ENCODE assay signal across 8 cellular contexts in the genomic region with DNA sequence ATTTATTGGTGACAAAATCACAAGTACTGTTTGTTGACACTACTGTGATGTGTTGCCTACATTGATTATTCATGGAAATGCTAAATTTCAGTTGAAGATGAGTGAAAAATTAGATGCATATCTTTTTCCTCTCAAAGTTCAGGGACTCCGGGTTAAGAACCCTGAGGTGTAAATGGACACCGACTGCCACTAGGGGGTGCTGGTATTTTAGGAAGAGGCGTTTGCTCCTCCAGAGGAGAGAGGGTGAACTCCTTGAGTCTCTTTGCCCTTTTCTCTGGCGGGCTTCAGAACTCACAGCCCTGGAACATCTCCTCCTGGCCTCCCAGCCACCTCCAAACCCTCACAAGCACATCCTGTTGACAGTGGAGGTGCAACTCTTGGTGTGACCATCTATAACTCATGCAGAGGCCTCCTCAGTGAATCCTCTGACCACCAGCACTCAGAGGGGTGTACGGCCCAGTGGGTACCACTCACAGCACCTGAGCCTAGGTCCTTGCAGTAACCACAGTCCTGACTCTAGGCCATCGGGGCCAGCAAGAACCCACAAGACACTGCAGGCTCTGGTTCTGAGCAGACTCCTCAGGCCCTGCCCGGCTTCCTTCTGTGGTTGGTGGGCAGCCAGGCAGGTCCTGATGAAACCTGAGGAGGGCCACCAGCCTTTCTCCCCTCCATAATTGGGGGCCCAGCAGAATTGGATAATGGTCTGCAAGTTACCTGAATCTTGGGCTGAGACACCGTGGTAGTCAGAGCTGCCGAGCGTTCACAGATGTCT. TPM values are rescaled to one million over a fixed set of nuclear protein-coding genes. Genes with fewer than 3 reads are reported as not detected.
DNase-seq lines count a peak whose midpoint lies in the region; ATAC-seq and TF ChIP-seq lines count a peak whose summit lies in the region.

No MANE protein-coding gene starts in this region.

- H3K36me3 Mint-ChIP-seq in activated T-helper 17 cell treated with anti-CD3 and anti-CD28 coated beads, Interleukin-2, amount 50 U/mL, for 72 hours (ENCODE audit: low read depth), result no peaks in the 10 kb centered on the region

- no peaks in the 10 kb centered on the region for H3K9me2 ChIP-seq in GM23248 (ENCODE audit: insufficient read depth)

- no peaks in the 10 kb centered on the region for H3F3A ChIP-seq in GM23248 (ENCODE audit: insufficient read depth)

- H3K27me3 ChIP-seq in GM23248 (replicated peaks; ENCODE audit: insufficient read depth), result no peaks in the 10 kb centered on the region
- H3K27me3 ChIP-seq in upper lobe of right lung, result peaks cover 5% of the 10 kb centered on the region

- no peak overlapping the region for H3K9ac ChIP-seq in GM23248

- in situ Hi-C loops in GM23248 (cut with MboI), result loop anchor here (10.0 kb wide), 1 partner anchor 523 kb away; no protein-coding TSS in a partner anchor

- no peaks in the 10 kb centered on the region for H3K4me1 Mint-ChIP-seq in activated T-helper 17 cell treated with anti-CD3 and anti-CD28 coated beads, Interleukin-2, amount 50 U/mL, for 72 hours

- H3K4me2 ChIP-seq in GM23248 (ENCODE audit: unreplicated experiment), result no peak overlapping the region

- H3K27me3 Mint-ChIP-seq in activated T-helper 17 cell treated with anti-CD3 and anti-CD28 coated beads, Interleukin-2, amount 50 U/mL, for 72 hours, result no peaks in the 10 kb centered on the region

- no peaks in the 10 kb centered on the region for H3K4me1 ChIP-seq in GM23248 (ENCODE audit: insufficient read depth)
- no peaks in the 10 kb centered on the region for H3K4me1 ChIP-seq in upper lobe of right lung

- H4K20me1 ChIP-seq in GM23248 (ENCODE audit: insufficient read depth), result no peaks in the 10 kb centered on the region

- H3K27ac Mint-ChIP-seq in activated T-helper 17 cell treated with anti-CD3 and anti-CD28 coated beads, Interleukin-2, amount 50 U/mL, for 72 hours, result no peak overlapping the region

- DNase-seq in AG10803 (ENCODE audit: low read depth) (peak; percentile 70), GM23248 (peak; percentile 85), RKO (ENCODE audit: low spot score) (peak; percentile 45), foreskin melanocyte (peak; percentile 39), pons (ENCODE audit: low spot score) (peak; percentile 65), upper lobe of right lung (no peak)

- no peaks in the 10 kb centered on the region for H3K36me3 ChIP-seq in GM23248 (ENCODE audit: low read depth)
- no peaks in the 10 kb centered on the region for H3K36me3 ChIP-seq in upper lobe of right lung

- no peaks in the 10 kb centered on the region for H3K9me3 ChIP-seq in GM23248 (ENCODE audit: low read depth)
- no peaks in the 10 kb centered on the region for H3K9me3 ChIP-seq in upper lobe of right lung

- TF ChIP-seq CTCF in AG10803 (conservative IDR thresholded peaks at IDR 0.05; ENCODE audit: low read length) (peak; percentile 92), upper lobe of right lung (IDR thresholded peaks at IDR 0.05) (peak; percentile 82)

- intact Hi-C loops in upper lobe of right lung (cut with DNase I), result loop anchor here (10.0 kb wide), 1 partner anchor 533 kb away; no protein-coding TSS in a partner anchor

- no peaks in the 10 kb centered on the region for H3K9me3 Mint-ChIP-seq in activated T-helper 17 cell treated with anti-CD3 and anti-CD28 coated beads, Interleukin-2, amount 50 U/mL, for 72 hours

- 44 to 51% methylated on average over 10 of the region's 10 CpGs for WGBS in GM23248 (ENCODE audit: low coverage in 1 of 2, low lambda C conversion rate in 2 of 2, missing lambda C conversion rate in 2 of 2), 2 experiments

- H3K4me3 ChIP-seq in AG10803 (ENCODE audit: low read length) (no peak overlapping the region), GM23248 (no peak overlapping the region), upper lobe of right lung (no peak overlapping the region)

- H3K4me3 Mint-ChIP-seq in activated T-helper 17 cell treated with anti-CD3 and anti-CD28 coated beads, Interleukin-2, amount 50 U/mL, for 72 hours, result no peak overlapping the region

- peak; percentile 63 for ATAC-seq in activated T-helper 17 cell treated with anti-CD3 and anti-CD28 coated beads, Interleukin-2, amount 50 U/mL, for 72 hours (replicated peaks)
- ATAC-seq in upper lobe of right lung, result peak; percentile 83
- ATAC-seq in HG02610 (IDR thresholded peaks at IDR 0.05; ENCODE audit: unreplicated experiment), result no peak

- no peak overlapping the region for H2AFZ ChIP-seq in GM23248

- no peaks in the 10 kb centered on the region for H3K79me2 ChIP-seq in GM23248 (ENCODE audit: insufficient read depth)

- H3K27ac ChIP-seq in GM23248 (no peak overlapping the region), upper lobe of right lung (no peak overlapping the region)

RNA-seq across cellular contexts. Expression of a gene that starts 26.2 kb away (rescaled TPM):
- total RNA-seq in GM23248 (2014; rRNA removed; shearing (Covaris generic)), result 0.11 TPM in 1 of 2 replicates, not detected in the other
- polyA plus RNA-seq in GM23248 (2016; fragmentation: Nextera tagmentation; extraction: Ambion mirVana), result not detected in 2 replicates
- 10 to 100 TPM; 47.2 to 78.6 TPM for total RNA-seq in activated T-helper 17 cell treated with anti-CD3 and anti-CD28 coated beads, Interleukin-2, amount 50 U/mL, for 72 hours
- 37.7 TPM for total RNA-seq in upper lobe of right lung

RNA-seq across cellular contexts. Expression of a gene that starts 29.6 kb away (rescaled TPM):
- total RNA-seq in GM23248 (2014; rRNA removed; shearing (Covaris generic)), result 0.11 TPM in 1 of 2 replicates, not detected in the other
- polyA plus RNA-seq in GM23248 (2016; fragmentation: Nextera tagmentation; extraction: Ambion mirVana), result 0.06 and 0.21 TPM in 2 replicates
- total RNA-seq in activated T-helper 17 cell treated with anti-CD3 and anti-CD28 coated beads, Interleukin-2, amount 50 U/mL, for 72 hours, result under 1 TPM; 0.63 to 0.87 TPM
- total RNA-seq in upper lobe of right lung, result 4.1 TPM

Comparison
In these comparisons a context has a peak if more than half of its experiments do, and no peak if none do; other contexts are left out.
1. RNA of a gene that starts 26.2 kb away (total RNA-seq): 47.2 to 78.6 TPM in activated T-helper 17 cell treated with anti-CD3 and anti-CD28 coated beads, Interleukin-2, amount 50 U/mL, for 72 hours and 37.7 TPM in upper lobe of right lung (single experiment); 0.11 TPM in GM23248; every median in the first group is over 10 times any median in the second.